Comparison of ENCODE assay signal across 20 cellular contexts in the genomic region with DNA sequence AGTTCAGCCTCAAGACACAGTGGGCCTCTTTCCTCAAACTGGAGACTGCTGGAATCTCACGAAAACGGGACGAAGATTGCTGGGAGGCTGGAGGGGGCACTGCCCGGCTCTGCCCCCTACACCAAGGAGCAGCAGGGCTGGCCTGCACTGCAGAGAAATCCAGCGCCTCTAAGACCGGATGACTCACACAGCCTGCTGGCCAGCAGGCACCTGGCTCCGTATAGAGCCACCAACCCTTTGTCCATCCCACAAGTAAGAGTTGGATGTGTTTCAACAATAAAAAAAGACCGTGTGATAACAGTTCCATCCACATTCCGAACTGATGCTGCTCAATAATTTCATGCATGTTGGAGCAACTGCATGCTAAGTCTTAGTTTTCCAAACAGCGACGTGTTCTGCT. TPM values are rescaled to one million over a fixed set of nuclear protein-coding genes. Genes with fewer than 3 reads are reported as not detected.
DNase-seq lines count a peak whose midpoint lies in the region; ATAC-seq, FAIRE-seq and TF ChIP-seq lines count a peak whose summit lies in the region.
"Had no signal": no experiment of that assay in that cellular context is flagged by ENCODE, and none has a peak within 500 bp of the region (broad histone marks: within the 10 kb centered on the region; RNA-seq: fewer than 3 reads in every experiment).

No MANE protein-coding gene starts in this region.

- ATAC-seq in pancreas = peak in 3 of 4 donors; percentile 32 to 52 (median 41)
- ATAC-seq: lower lobe of right lung; natural killer cell treated with Interleukin-12 subunit alpha and Interleukin-12 subunit beta and Interleukin-15 and Interleukin-18, amount 100 ng/mL, for 72 hours; stimulated activated naive B cell treated with anti-CD40 and anti-IgM and Interleukin-4, amounts not matched to agents 10 μg/mL and 1 μg/mL and 100 μg/mL, for 72 hours had no signal

- DNase-seq in G401 (ENCODE audit: low spot score) (peak; percentile 50), RPMI7951 (ENCODE audit: low read depth) (peak; percentile 31), fibroblast of villous mesenchyme (ENCODE audit: low read depth) (peak; percentile 25), pancreas (no peak), NCI-H2107 (lab: John Stamatoyannopoulos, UW) (no peak), mesendoderm (no peak)
- no peak for DNase-seq in activated naive CD4-positive, alpha-beta T cell treated with anti-CD3 and anti-CD28 coated beads, Interleukin-2, amount 50 U/mL, for 16 hours
- DNase-seq in activated CD4-positive, alpha-beta memory T cell treated with anti-CD3 and anti-CD28 coated beads, Interleukin-2, amount 10 ng/mL, durations not matched to agents 7 days and 5 days = no peak
- DNase-seq: activated CD4-positive, CD25-positive, alpha-beta regulatory T cell; cerebellar nuclear complex; lower lobe of right lung; MV-4-11; NCI-H82; stimulated activated naive B cell treated with anti-CD40 and anti-IgM and Interleukin-4, amounts not matched to agents 10 μg/mL and 1 μg/mL and 100 μg/mL, for 72 hours; upper lobe of left lung had no signal

- no peaks in the 10 kb centered on the region for H3K9me3 ChIP-seq in pancreas
- H3K9me3 ChIP-seq: lower lobe of right lung, right lobe of liver, upper lobe of left lung had no signal

- H3K4me3 ChIP-seq in fibroblast of villous mesenchyme (ENCODE audit: low read depth, low read length) (no peak overlapping the region), pancreas (no peak overlapping the region), mesendoderm (ENCODE audit: low read length) (no peak overlapping the region)
- H3K4me3 ChIP-seq: lower lobe of right lung, right lobe of liver, upper lobe of left lung had no signal

- intact Hi-C loops in pancreas (cut with DNase I) = no loop called here

- no peak overlapping the region for H3K23ac ChIP-seq in mesendoderm (ENCODE audit: low read length)

- peaks cover 5% of the 10 kb centered on the region for H3K4me1 Mint-ChIP-seq in activated CD4-positive, alpha-beta memory T cell treated with anti-CD3 and anti-CD28 coated beads, Interleukin-2, amount 10 ng/mL, durations not matched to agents 7 days and 5 days

- no peak overlapping the region for H3K4me2 ChIP-seq in mesendoderm (ENCODE audit: low read length)

- TF ChIP-seq CTCF in fibroblast of villous mesenchyme (IDR thresholded peaks at IDR 0.05; ENCODE audit: insufficient read depth, low read depth, low read length) (no peak), pancreas (IDR thresholded peaks at IDR 0.05) (no peak)

- H3K27me3 Mint-ChIP-seq in activated CD4-positive, alpha-beta memory T cell treated with anti-CD3 and anti-CD28 coated beads, Interleukin-2, amount 10 ng/mL, durations not matched to agents 7 days and 5 days = no peaks in the 10 kb centered on the region
- H3K27me3 Mint-ChIP-seq: activated naive CD4-positive, alpha-beta T cell treated with anti-CD3 and anti-CD28 coated beads, Interleukin-2, amount 50 U/mL, for 24 hours; natural killer cell treated with Interleukin-12 subunit alpha and Interleukin-12 subunit beta and Interleukin-15 and Interleukin-18, amount 100 ng/mL, for 72 hours; stimulated activated naive B cell treated with anti-CD40 and anti-IgM and Interleukin-4, amounts not matched to agents 10 μg/mL and 1 μg/mL and 100 μg/mL, for 72 hours had no signal

- WGBS in pancreas, 2 donors = 75 to 79% methylated on average over 11 of the region's 11 CpGs
- WGBS in mesendoderm (ENCODE audit: extremely low coverage, insufficient coverage, low lambda C conversion rate) = no CpG with 5 or more reads among the region's 11 CpGs

- H3K27me3 ChIP-seq in pancreas (no peaks in the 10 kb centered on the region), mesendoderm (ENCODE audit: insufficient read depth, low read length, poor library complexity) (no peaks in the 10 kb centered on the region)
- H3K27me3 ChIP-seq: right lobe of liver, upper lobe of left lung had no signal

- H3K36me3 ChIP-seq in pancreas = peaks cover 0 to 5% (median 3%) of the 10 kb centered on the region in 3 donors
- peaks cover 2% of the 10 kb centered on the region for H3K36me3 ChIP-seq in mesendoderm (ENCODE audit: control insufficient read depth, insufficient read depth, low read length)

- no peak overlapping the region for H3K9ac ChIP-seq in mesendoderm (ENCODE audit: low read length)

- no peak overlapping the region for H4K5ac ChIP-seq in mesendoderm (ENCODE audit: low read length)

- no peak overlapping the region for H3K56ac ChIP-seq in mesendoderm (ENCODE audit: low read length)

- H3K79me1 ChIP-seq in mesendoderm (ENCODE audit: low read length) = peaks cover 16% of the 10 kb centered on the region

- H3K9me3 Mint-ChIP-seq in activated CD4-positive, alpha-beta memory T cell treated with anti-CD3 and anti-CD28 coated beads, Interleukin-2, amount 10 ng/mL, durations not matched to agents 7 days and 5 days = no peaks in the 10 kb centered on the region
- H3K9me3 Mint-ChIP-seq: activated naive CD4-positive, alpha-beta T cell treated with anti-CD3 and anti-CD28 coated beads, Interleukin-2, amount 50 U/mL, for 24 hours; natural killer cell treated with Interleukin-12 subunit alpha and Interleukin-12 subunit beta and Interleukin-15 and Interleukin-18, amount 100 ng/mL, for 72 hours; stimulated activated naive B cell treated with anti-CD40 and anti-IgM and Interleukin-4, amounts not matched to agents 10 μg/mL and 1 μg/mL and 100 μg/mL, for 72 hours had no signal

- FAIRE-seq in pancreas (lab: Jason Lieb, UNC) = no peak

- H3K18ac ChIP-seq in mesendoderm (ENCODE audit: low read length) = no peak overlapping the region

- no peak overlapping the region for H2BK5ac ChIP-seq in mesendoderm (ENCODE audit: low read length)

- H3K4ac ChIP-seq in mesendoderm (ENCODE audit: low read depth, low read length) = no peak overlapping the region

- no peak overlapping the region for H4K8ac ChIP-seq in mesendoderm (ENCODE audit: low read depth, low read length)

- H2BK15ac ChIP-seq in mesendoderm (replicated peaks; ENCODE audit: low read depth) = no peak overlapping the region

- in situ Hi-C loops in G401 (cut with HindIII; ENCODE audit: low sequenced_read_pairs) = no loop called here

- peaks cover 16% of the 10 kb centered on the region for H3K79me2 ChIP-seq in mesendoderm (ENCODE audit: control insufficient read depth, insufficient read depth, low read length)

- H3K27ac ChIP-seq in pancreas (no peak overlapping the region), mesendoderm (ENCODE audit: low read depth, low read length) (no peak overlapping the region)
- H3K27ac ChIP-seq: lower lobe of right lung, right lobe of liver, RWPE1, upper lobe of left lung had no signal

- no peak overlapping the region for H3K4me3 Mint-ChIP-seq in activated CD4-positive, alpha-beta memory T cell treated with anti-CD3 and anti-CD28 coated beads, Interleukin-2, amount 10 ng/mL, durations not matched to agents 7 days and 5 days
- H3K4me3 Mint-ChIP-seq: activated naive CD4-positive, alpha-beta T cell treated with anti-CD3 and anti-CD28 coated beads, Interleukin-2, amount 50 U/mL, for 24 hours; natural killer cell treated with Interleukin-12 subunit alpha and Interleukin-12 subunit beta and Interleukin-15 and Interleukin-18, amount 100 ng/mL, for 72 hours; stimulated activated naive B cell treated with anti-CD40 and anti-IgM and Interleukin-4, amounts not matched to agents 10 μg/mL and 1 μg/mL and 100 μg/mL, for 72 hours had no signal

- POLR2A ChIA-PET in activated CD4-positive, alpha-beta memory T cell treated with anti-CD3 and anti-CD28 coated beads, Interleukin-2, amount 10 ng/mL, durations not matched to agents 7 days and 5 days (lab: Charles Lee) = no interaction called here

- H3K36me3 Mint-ChIP-seq in activated CD4-positive, alpha-beta memory T cell treated with anti-CD3 and anti-CD28 coated beads, Interleukin-2, amount 10 ng/mL, durations not matched to agents 7 days and 5 days (ENCODE audit: low read depth) = peaks cover 28% of the 10 kb centered on the region

- no peak overlapping the region for H2AK5ac ChIP-seq in mesendoderm (ENCODE audit: low read length)

- H3K27ac Mint-ChIP-seq in activated CD4-positive, alpha-beta memory T cell treated with anti-CD3 and anti-CD28 coated beads, Interleukin-2, amount 10 ng/mL, durations not matched to agents 7 days and 5 days = no peak overlapping the region
- H3K27ac Mint-ChIP-seq: stimulated activated naive B cell treated with anti-CD40 and anti-IgM and Interleukin-4, amounts not matched to agents 10 μg/mL and 1 μg/mL and 100 μg/mL, for 72 hours had no signal

- no peak overlapping the region for H2BK120ac ChIP-seq in mesendoderm (ENCODE audit: low read depth, low read length)

- CTCF ChIA-PET in activated CD4-positive, alpha-beta memory T cell treated with anti-CD3 and anti-CD28 coated beads, Interleukin-2, amount 10 ng/mL, durations not matched to agents 7 days and 5 days (lab: Charles Lee) = no interaction called here

- H3K4me1 ChIP-seq in pancreas = no peaks in the 10 kb centered on the region
- peaks cover 7% of the 10 kb centered on the region for H3K4me1 ChIP-seq in mesendoderm (ENCODE audit: control insufficient read depth, low read depth, low read length)
- H3K4me1 ChIP-seq: lower lobe of right lung, right lobe of liver, upper lobe of left lung had no signal

RNA-seq across cellular contexts. Expression of a gene that starts 11.5 kb away (rescaled TPM):
- total RNA-seq in G401 (2014; rRNA removed; shearing (Covaris generic)) = 3.5 and 5.8 TPM in 2 replicates
- total RNA-seq in RPMI7951 (2014; rRNA removed; shearing (Covaris generic)) = 3.4 and 3.8 TPM in 2 replicates
- total RNA-seq in fibroblast of villous mesenchyme (4.2 and 4.3 TPM in 2 replicates), pancreas (1 to 10 TPM; 1.5 to 3.9 (median 2.2) TPM)
- 1 to 10 TPM; 1.2 to 1.6 TPM for polyA plus RNA-seq in pancreas
- total RNA-seq in activated CD4-positive, alpha-beta memory T cell treated with anti-CD3 and anti-CD28 coated beads, Interleukin-2, amount 10 ng/mL, durations not matched to agents 7 days and 5 days = 1 to 10 TPM; 5.6 to 6.5 TPM
- polyA plus RNA-seq in mesendoderm (2013, experiment 1 of 2) = 2.7 TPM
- polyA plus RNA-seq in mesendoderm (2013, experiment 2 of 2) = 2.9 TPM

RNA-seq across cellular contexts. Expression of a gene that starts 11.7 kb away (rescaled TPM):
- 210 and 223 TPM in 2 replicates for total RNA-seq in G401 (2014; rRNA removed; shearing (Covaris generic))
- total RNA-seq in RPMI7951 (2014; rRNA removed; shearing (Covaris generic)) = 91.9 and 95.6 TPM in 2 replicates
- total RNA-seq in fibroblast of villous mesenchyme = 84.4 and 87.2 TPM in 2 replicates
- 10 to 100 TPM; 37.9 to 69.4 (median 55.3) TPM for total RNA-seq in pancreas
- 10 to 100 TPM; 41.9 to 55.8 TPM for polyA plus RNA-seq in pancreas
- total RNA-seq in activated CD4-positive, alpha-beta memory T cell treated with anti-CD3 and anti-CD28 coated beads, Interleukin-2, amount 10 ng/mL, durations not matched to agents 7 days and 5 days = 100 to 1,000 TPM; 144 to 150 TPM
- 51.9 TPM for polyA plus RNA-seq in mesendoderm (2013, experiment 1 of 2)
- polyA plus RNA-seq in mesendoderm (2013, experiment 2 of 2) = 52.5 TPM

RNA-seq across cellular contexts. Expression of a gene that starts 15.1 kb away (rescaled TPM):
- not detected in 2 replicates for total RNA-seq in G401 (2014; rRNA removed; shearing (Covaris generic))
- total RNA-seq in RPMI7951 (2014; rRNA removed; shearing (Covaris generic)) = not detected in 2 replicates
- total RNA-seq in fibroblast of villous mesenchyme (not detected in 2 replicates), pancreas (not detected)
- polyA plus RNA-seq in pancreas = not detected
- total RNA-seq in activated CD4-positive, alpha-beta memory T cell treated with anti-CD3 and anti-CD28 coated beads, Interleukin-2, amount 10 ng/mL, durations not matched to agents 7 days and 5 days = not detected
- not detected for polyA plus RNA-seq in mesendoderm (2013, experiment 1 of 2)
- not detected for polyA plus RNA-seq in mesendoderm (2013, experiment 2 of 2)
- total RNA-seq: lower lobe of right lung; natural killer cell treated with Interleukin-12 subunit alpha and Interleukin-12 subunit beta and Interleukin-15 and Interleukin-18, amount 100 ng/mL, for 72 hours; right lobe of liver; T-helper 1 cell treated with Interleukin-12 subunit alpha and Interleukin-12 subunit beta and Interleukin-4 antibody, amounts not matched to agents 30 ng/mL and 1 ng/mL, for 36 hours; upper lobe of left lung had no signal

Comparison
In these comparisons a context has a peak if more than half of its experiments do, and no peak if none do; other contexts are left out.
1. DNase-seq: peak in G401 (single experiment), RPMI7951 (single experiment) and fibroblast of villous mesenchyme (single experiment); none in pancreas (0 of 6), activated naive CD4-positive, alpha-beta T cell treated with anti-CD3 and anti-CD28 coated beads, Interleukin-2, amount 50 U/mL, for 16 hours (single experiment), NCI-H2107 (single experiment), activated CD4-positive, alpha-beta memory T cell treated with anti-CD3 and anti-CD28 coated beads, Interleukin-2, amount 10 ng/mL, durations not matched to agents 7 days and 5 days (single experiment) and mesendoderm (single experiment).